8 cellular contexts compared by ENCODE assay signal in the genomic region with DNA sequence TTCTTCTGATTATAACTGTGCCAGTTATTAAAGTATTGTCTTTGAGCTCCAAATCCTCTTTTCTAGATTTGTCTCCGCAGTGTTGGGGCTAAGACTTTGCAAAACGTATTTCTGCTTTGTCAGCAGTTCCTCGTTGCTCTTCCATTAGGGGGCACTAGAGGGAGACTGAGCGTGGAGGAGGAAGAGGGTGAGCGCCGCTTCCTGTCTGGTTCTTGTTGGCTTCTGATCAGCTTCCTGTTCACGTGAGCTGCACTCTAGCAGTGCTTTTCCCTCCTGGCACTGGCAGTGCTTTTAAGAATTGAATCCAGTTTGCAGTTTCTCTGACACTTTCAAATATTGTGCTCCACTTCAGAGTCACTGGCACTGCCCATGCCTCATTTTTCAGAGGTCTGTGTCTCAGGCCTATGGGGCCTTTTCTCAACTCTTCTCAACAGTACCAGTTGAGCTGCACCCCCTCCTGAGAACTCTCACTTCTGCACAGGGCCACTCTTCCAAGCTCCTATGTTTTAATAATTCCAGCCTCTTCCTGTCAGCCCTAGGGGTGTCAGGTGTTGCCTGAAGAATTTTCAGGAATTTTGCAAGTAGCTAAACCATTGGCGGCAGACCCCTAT. TPM values are rescaled to one million over a fixed set of nuclear protein-coding genes. Genes with fewer than 3 reads are reported as not detected.
A peak's percentile ranks its signal among the peaks of the same experiment; 100 is the strongest.
DNase-seq lines count a peak whose midpoint lies in the region; ATAC-seq, FAIRE-seq and TF ChIP-seq lines count a peak whose summit lies in the region.

No MANE protein-coding gene starts in this region.

- FAIRE-seq in bronchial epithelial cell (lab: Jason Lieb, UNC), result no peak

- H3K27ac ChIP-seq in Peyer's patch, result no peak overlapping the region

- intact Hi-C loops in sciatic nerve (cut with DNase I), result no loop called here

- TF ChIP-seq CTCF in GM12864 (IDR thresholded peaks at IDR 0.05; ENCODE audit: low read depth, low read length, missing control alignments) (peak; percentile 49), Peyer's patch (IDR thresholded peaks at IDR 0.05) (peak in 4 of 6 experiments; percentile 8 to 47 (median 38)), bronchial epithelial cell (IDR thresholded peaks at IDR 0.05; ENCODE audit: insufficient read depth, low read length, severe bottlenecking) (peak; percentile 8)

- H3K36me3 ChIP-seq in Peyer's patch (no peaks in the 10 kb centered on the region), bronchial epithelial cell (ENCODE audit: control insufficient read depth, insufficient read depth, low read length) (no peaks in the 10 kb centered on the region), neuron (ENCODE audit: insufficient read depth, low read length) (no peaks in the 10 kb centered on the region)

- no peaks in the 10 kb centered on the region for H3K4me1 ChIP-seq in Peyer's patch
- no peaks in the 10 kb centered on the region for H3K4me1 ChIP-seq in neuron (ENCODE audit: insufficient read depth, low read length)

- DNase-seq in GM12864 (ENCODE audit: low read depth) (no peak), Peyer's patch (peak in 2 of 3 donors; percentile 37 to 61), bronchial epithelial cell (ENCODE audit: low read depth) (no peak), sciatic nerve (ENCODE audit: low spot score) (no peak), hypothalamus (lab: John Stamatoyannopoulos, UW) (no peak)

- no peaks in the 10 kb centered on the region for H3K27me3 ChIP-seq in Peyer's patch
- H3K27me3 ChIP-seq in bronchial epithelial cell (ENCODE audit: control insufficient read depth, insufficient read depth, low read length), result no peaks in the 10 kb centered on the region
- no peaks in the 10 kb centered on the region for H3K27me3 ChIP-seq in neuron (ENCODE audit: insufficient read depth, low read length)

- no peaks in the 10 kb centered on the region for H3K9me3 ChIP-seq in Peyer's patch
- no peaks in the 10 kb centered on the region for H3K9me3 ChIP-seq in neuron (ENCODE audit: low read length)

- peak overlapping the region; percentile 48 for H2AFZ ChIP-seq in neuron (ENCODE audit: low read depth, low read length)

- TF ChIP-seq POLR2A in Peyer's patch (IDR thresholded peaks at IDR 0.05), result no peak

- ATAC-seq in HG02571 (IDR thresholded peaks at IDR 0.05; ENCODE audit: unreplicated experiment) (peak; percentile 53), GM21737 (IDR thresholded peaks at IDR 0.05; ENCODE audit: unreplicated experiment) (no peak), sciatic nerve (no peak)

- H3K4me3 ChIP-seq in GM12864 (ENCODE audit: low read depth, low read length) (no peak overlapping the region), Peyer's patch (no peak overlapping the region), bronchial epithelial cell (ENCODE audit: low read depth, low read length) (no peak overlapping the region), neuron (ENCODE audit: low read length) (no peak overlapping the region)

RNA-seq across cellular contexts. Expression of gene LCORL, which starts 54.4 kb away (rescaled TPM):
- total RNA-seq in Peyer's patch, result 100 to 1,000 TPM in 1 of 4 donors, 10 to 100 TPM in 3; 20.6 to 103 (median 64.1) TPM
- 6.7 and 7.4 TPM in 2 replicates for total RNA-seq in bronchial epithelial cell
- 29.7 TPM for total RNA-seq in sciatic nerve

Comparison
In these comparisons a context has a peak if more than half of its experiments do, and no peak if none do; other contexts are left out.
1. DNase-seq: peak in Peyer's patch (2 of 3); none in GM12864 (single experiment), bronchial epithelial cell (single experiment), sciatic nerve (single experiment) and hypothalamus (0 of 51).
2. Peak in every context shown above with its lines, with median percentiles within 50 percentile points of each other: CTCF ChIP-seq.